ENCODE assay signal across 12 cellular contexts in the genomic region with DNA sequence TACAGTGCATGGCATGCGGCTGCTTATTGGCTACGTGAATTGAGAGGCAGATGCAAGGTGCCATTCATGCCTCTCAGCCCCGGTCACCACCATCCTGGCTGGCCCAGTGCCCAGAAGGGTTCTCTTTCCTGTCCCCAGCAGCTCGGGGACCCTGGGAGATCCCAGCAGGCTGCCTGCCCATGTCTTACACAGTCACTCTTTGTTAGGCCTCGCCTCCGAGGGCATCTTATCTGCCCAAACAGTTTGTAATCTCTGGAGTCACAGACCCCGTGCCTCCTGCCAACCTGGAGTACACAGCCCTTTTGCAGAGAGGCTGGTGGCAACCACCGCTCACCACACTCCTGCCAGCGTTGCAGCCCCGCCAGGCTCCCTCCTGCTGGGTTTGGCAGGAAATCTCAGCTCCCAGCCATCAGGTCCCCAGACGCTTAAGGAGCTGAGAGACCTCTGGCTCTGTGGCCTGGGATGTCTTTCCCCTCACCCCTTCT. TPM values are rescaled to one million over a fixed set of nuclear protein-coding genes. Genes with fewer than 3 reads are reported as not detected.
A peak's percentile ranks its signal among the peaks of the same experiment; 100 is the strongest.
DNase-seq lines count a peak whose midpoint lies in the region; ATAC-seq and TF ChIP-seq lines count a peak whose summit lies in the region.
"Had no signal": no experiment of that assay in that cellular context is flagged by ENCODE, and none has a peak within 500 bp of the region (broad histone marks: within the 10 kb centered on the region; RNA-seq: fewer than 3 reads in every experiment).

No MANE protein-coding gene starts in this region.

- H3K9ac ChIP-seq in Karpas-422 (ENCODE audit: low read length), result no peak overlapping the region

- H2AFZ ChIP-seq in Karpas-422 (ENCODE audit: low read length), result no peak overlapping the region

- CTCF ChIA-PET in CD4-positive, alpha-beta memory T cell (lab: Charles Lee; ENCODE audit: partially characterized antibody), result interaction anchor here (1.3 kb wide), 1 partner anchor 150 kb away, joined by 3 read pairs; a partner anchor contains a TSS
- CTCF ChIA-PET in WTC11 (lab: Charles Lee), result interaction anchor here (1.0 to 2.2 kb wide), 5 partner anchors 15 to 381 kb away, joined by 3 to 12 read pairs (median 7); a partner anchor contains a TSS
- CTCF ChIA-PET in activated naive CD4-positive, alpha-beta T cell treated with anti-CD3 and anti-CD28 coated beads for 36 hours (lab: Charles Lee), result interaction anchor here (1.0 kb wide), 1 partner anchor 37 kb away, joined by 4 read pairs; no protein-coding TSS in a partner anchor

- peaks cover 28% of the 10 kb centered on the region for H3K36me3 ChIP-seq in CD4-positive, alpha-beta memory T cell (ENCODE audit: insufficient read depth, low read length)
- H3K36me3 ChIP-seq in Karpas-422 (ENCODE audit: insufficient read depth, low read length), result peaks cover 11% of the 10 kb centered on the region

- POLR2A ChIA-PET in CD4-positive, alpha-beta memory T cell (lab: Charles Lee; ENCODE audit: partially characterized antibody), result no interaction called here
- POLR2A ChIA-PET in WTC11 (lab: Charles Lee), result interaction anchor here (1.3 kb wide), 1 partner anchor 13 kb away, joined by 4 read pairs; no protein-coding TSS in a partner anchor

- no peak for TF ChIP-seq POLR2A in GM18505 (IDR thresholded peaks at IDR 0.05; ENCODE audit: borderline replicate concordance, extremely low read depth, insufficient read depth, insufficient read length)

- no peaks in the 10 kb centered on the region for H3K9me3 Mint-ChIP-seq in CD4-positive, alpha-beta memory T cell
- no peaks in the 10 kb centered on the region for H3K9me3 Mint-ChIP-seq in WTC11
- H3K9me3 Mint-ChIP-seq in activated naive CD4-positive, alpha-beta T cell treated with anti-CD3 and anti-CD28 coated beads for 36 hours, result no peaks in the 10 kb centered on the region
- H3K9me3 Mint-ChIP-seq: mesothelial cell of epicardium had no signal

- no peaks in the 10 kb centered on the region for H3K79me2 ChIP-seq in Karpas-422 (ENCODE audit: low read length)

- H3K27ac ChIP-seq in CD4-positive, alpha-beta memory T cell (ENCODE audit: low read depth, low read length), result no peak overlapping the region
- H3K27ac ChIP-seq in Karpas-422 (ENCODE audit: low read length), result no peak overlapping the region

- H3K4me3 ChIP-seq in CD4-positive, alpha-beta memory T cell (ENCODE audit: low read length in 2 of 2), result no peak overlapping the region
- no peak overlapping the region for H3K4me3 ChIP-seq in Karpas-422 (ENCODE audit: low read length)
- H3K4me3 ChIP-seq: HAP-1 had no signal

- H3K27me3 Mint-ChIP-seq in CD4-positive, alpha-beta memory T cell, result no peaks in the 10 kb centered on the region
- H3K27me3 Mint-ChIP-seq in WTC11 (ENCODE audit: low read depth), result no peaks in the 10 kb centered on the region
- no peaks in the 10 kb centered on the region for H3K27me3 Mint-ChIP-seq in activated naive CD4-positive, alpha-beta T cell treated with anti-CD3 and anti-CD28 coated beads for 36 hours (ENCODE audit: low read depth)

- TF ChIP-seq CTCF in WTC11 (IDR thresholded peaks at IDR 0.05), result no peak

- H3K4me1 Mint-ChIP-seq in CD4-positive, alpha-beta memory T cell, result peaks cover 0 to 13% (median 9%) of the 10 kb centered on the region in 4 donors
- peaks cover 16% of the 10 kb centered on the region for H3K4me1 Mint-ChIP-seq in WTC11
- H3K4me1 Mint-ChIP-seq in activated naive CD4-positive, alpha-beta T cell treated with anti-CD3 and anti-CD28 coated beads for 36 hours (ENCODE audit: low read depth), result no peaks in the 10 kb centered on the region
- H3K4me1 Mint-ChIP-seq: mesothelial cell of epicardium had no signal

- intact Hi-C loops in CD4-positive, alpha-beta memory T cell (cut with micrococcal nuclease), result no loop called here
- intact Hi-C loops in activated naive CD4-positive, alpha-beta T cell treated with anti-CD3 and anti-CD28 coated beads for 36 hours (cut with micrococcal nuclease), result loop anchor here (5.0 kb wide), 1 partner anchor 33 kb away; a partner anchor contains a TSS

- H3K4me2 ChIP-seq in Karpas-422 (ENCODE audit: low read depth, low read length, poor library complexity, severe bottlenecking), result no peak overlapping the region

- no peaks in the 10 kb centered on the region for H3K9me2 ChIP-seq in Karpas-422 (replicated peaks; ENCODE audit: insufficient read depth, low read length)

- H3K27ac Mint-ChIP-seq in CD4-positive, alpha-beta memory T cell, result peak overlapping the region in 4 of 7 donors; percentile 19 to 72 (median 51)
- peak overlapping the region; percentile 65; the same call in 1 of the 2 replicates for H3K27ac Mint-ChIP-seq in WTC11
- no peak overlapping the region for H3K27ac Mint-ChIP-seq in activated naive CD4-positive, alpha-beta T cell treated with anti-CD3 and anti-CD28 coated beads for 36 hours
- H3K27ac Mint-ChIP-seq: mesothelial cell of epicardium had no signal

- H3K4me3 Mint-ChIP-seq in CD4-positive, alpha-beta memory T cell, result no peak overlapping the region
- no peak overlapping the region for H3K4me3 Mint-ChIP-seq in WTC11
- no peak overlapping the region for H3K4me3 Mint-ChIP-seq in activated naive CD4-positive, alpha-beta T cell treated with anti-CD3 and anti-CD28 coated beads for 36 hours
- H3K4me3 Mint-ChIP-seq: mesothelial cell of epicardium had no signal

- ATAC-seq in WTC11 (no peak; the same call in 1 of the 2 replicates), GM18505 (IDR thresholded peaks at IDR 0.05; ENCODE audit: unreplicated experiment) (no peak), GM18519 (IDR thresholded peaks at IDR 0.05; ENCODE audit: low FRiP score, unreplicated experiment) (no peak)

- H3K27me3 ChIP-seq in CD4-positive, alpha-beta memory T cell (ENCODE audit: insufficient read depth, low read length), result no peaks in the 10 kb centered on the region
- no peaks in the 10 kb centered on the region for H3K27me3 ChIP-seq in Karpas-422 (ENCODE audit: low read length)

- peaks cover 17 to 48% of the 10 kb centered on the region in 2 donors for H3K36me3 Mint-ChIP-seq in CD4-positive, alpha-beta memory T cell
- H3K36me3 Mint-ChIP-seq in WTC11, result peaks cover 24% of the 10 kb centered on the region
- peaks cover 15% of the 10 kb centered on the region for H3K36me3 Mint-ChIP-seq in activated naive CD4-positive, alpha-beta T cell treated with anti-CD3 and anti-CD28 coated beads for 36 hours (ENCODE audit: low read depth)

- no peaks in the 10 kb centered on the region for H4K20me1 ChIP-seq in Karpas-422 (ENCODE audit: insufficient read depth, low read depth, low read length)

- no peak for DNase-seq in CD4-positive, alpha-beta memory T cell
- DNase-seq in NCI-H1105 (lab: John Stamatoyannopoulos, UW), result peak; percentile 73
- DNase-seq in WTC11 (ENCODE audit: low spot score), result no peak
- peak; percentile 51 for DNase-seq in myocyte (ENCODE audit: low read depth)
- no peak for DNase-seq in Karpas-422
- DNase-seq in activated naive CD4-positive, alpha-beta T cell treated with anti-CD3 and anti-CD28 coated beads for 36 hours, result no peak
- DNase-seq: activated CD4-positive, alpha-beta T cell treated with anti-CD3 and anti-CD28 coated beads for 4 hours; GDM1 had no signal

- H3K4me1 ChIP-seq in CD4-positive, alpha-beta memory T cell (ENCODE audit: insufficient read depth, low read length), result no peaks in the 10 kb centered on the region
- no peaks in the 10 kb centered on the region for H3K4me1 ChIP-seq in Karpas-422 (ENCODE audit: low read length)
- H3K4me1 ChIP-seq: HAP-1 had no signal

- no peaks in the 10 kb centered on the region for H3K9me3 ChIP-seq in CD4-positive, alpha-beta memory T cell (ENCODE audit: control insufficient read depth in 1 of 2, low read length in 2 of 2)
- no peaks in the 10 kb centered on the region for H3K9me3 ChIP-seq in Karpas-422 (ENCODE audit: low read length)
- H3K9me3 ChIP-seq: HAP-1 had no signal

TF ChIP-seq in WTC11, 78 proteins besides CTCF, POLR2A, EP300 and RAD21 (continues in another document):
- no peak for TF ChIP-seq GABPB1 (CRISPR knock-in tag; IDR thresholded peaks at IDR 0.05)

RNA-seq across cellular contexts. Expression of a gene that starts 7.0 kb away (rescaled TPM):
- total RNA-seq in CD4-positive, alpha-beta memory T cell, result 10 to 100 TPM; 58.1 to 62.7 TPM
- under 1 TPM in 1 of 2 donors, not detected in 1; 0.53 TPM for polyA plus RNA-seq in CD4-positive, alpha-beta memory T cell
- total RNA-seq in WTC11 (2021) (27.5 to 34.9 TPM (median 34.4 TPM) in 3 replicates), myocyte (611 and 777 TPM in 2 replicates)
- polyA plus RNA-seq in myocyte (2012), result 432 TPM
- 1.0 and 32.6 TPM in 2 replicates for total RNA-seq in Karpas-422 (2014; rRNA removed; shearing (Covaris generic); ENCODE audit: low replicate concordance)
- total RNA-seq in activated naive CD4-positive, alpha-beta T cell treated with anti-CD3 and anti-CD28 coated beads for 36 hours, result 10 to 100 TPM; 11.8 to 11.9 TPM

RNA-seq across cellular contexts. Expression of a gene that starts 14.9 kb away (rescaled TPM):
- total RNA-seq in CD4-positive, alpha-beta memory T cell, result 100 to 1,000 TPM; 125 to 127 TPM
- polyA plus RNA-seq in CD4-positive, alpha-beta memory T cell, result 10 to 100 TPM; 45.2 to 45.6 TPM
- total RNA-seq in WTC11 (2021) (45.1 to 47.5 TPM (median 45.3 TPM) in 3 replicates), myocyte (111 and 121 TPM in 2 replicates)
- 98.1 TPM for polyA plus RNA-seq in myocyte (2012)
- 21.7 and 55.7 TPM in 2 replicates for total RNA-seq in Karpas-422 (2014; rRNA removed; shearing (Covaris generic); ENCODE audit: low replicate concordance)
- 10 to 100 TPM; 28.7 to 29.1 TPM for total RNA-seq in activated naive CD4-positive, alpha-beta T cell treated with anti-CD3 and anti-CD28 coated beads for 36 hours

RNA-seq across cellular contexts. Expression of a gene that starts 30.0 kb away (rescaled TPM):
- 10 to 100 TPM; 13.7 to 13.8 TPM for total RNA-seq in CD4-positive, alpha-beta memory T cell
- 1 to 10 TPM; 2.0 to 4.2 TPM for polyA plus RNA-seq in CD4-positive, alpha-beta memory T cell
- 3.7 to 4.4 TPM (median 4.2 TPM) in 3 replicates for total RNA-seq in WTC11 (2021)
- total RNA-seq in myocyte, result 10.5 and 12.5 TPM in 2 replicates
- polyA plus RNA-seq in myocyte (2012), result 57.1 TPM
- total RNA-seq in Karpas-422 (2014; rRNA removed; shearing (Covaris generic); ENCODE audit: low replicate concordance), result not detected in 2 replicates
- total RNA-seq in activated naive CD4-positive, alpha-beta T cell treated with anti-CD3 and anti-CD28 coated beads for 36 hours, result 10 to 100 TPM; 10.5 to 11.6 TPM

RNA-seq across cellular contexts. Expression of a gene that starts 32.4 kb away (rescaled TPM):
- 10 to 100 TPM; 35.7 to 38.1 TPM for total RNA-seq in CD4-positive, alpha-beta memory T cell
- polyA plus RNA-seq in CD4-positive, alpha-beta memory T cell, result 10 to 100 TPM; 10.2 to 18.5 TPM
- total RNA-seq in WTC11 (2021) (25.1 to 25.7 TPM (median 25.4 TPM) in 3 replicates), myocyte (114 and 195 TPM in 2 replicates)
- 32.8 TPM for polyA plus RNA-seq in myocyte (2012)
- 23.5 and 41.6 TPM in 2 replicates for total RNA-seq in Karpas-422 (2014; rRNA removed; shearing (Covaris generic); ENCODE audit: low replicate concordance)
- total RNA-seq in activated naive CD4-positive, alpha-beta T cell treated with anti-CD3 and anti-CD28 coated beads for 36 hours, result 10 to 100 TPM; 22.3 to 24.6 TPM

RNA-seq across cellular contexts. Expression of a gene that starts 46.1 kb away (rescaled TPM):
- 1 to 10 TPM in 1 of 2 experiments, under 1 TPM in 1; 0.72 to 1.8 TPM for total RNA-seq in CD4-positive, alpha-beta memory T cell
- polyA plus RNA-seq in CD4-positive, alpha-beta memory T cell, result under 1 TPM; 0.26 to 0.79 TPM
- total RNA-seq in WTC11 (2021) (15.8 to 20.2 TPM (median 16.8 TPM) in 3 replicates), myocyte (0.36 and 1.5 TPM in 2 replicates)
- 0.87 TPM for polyA plus RNA-seq in myocyte (2012)
- 2.7 and 3.1 TPM in 2 replicates for total RNA-seq in Karpas-422 (2014; rRNA removed; shearing (Covaris generic); ENCODE audit: low replicate concordance)
- total RNA-seq in activated naive CD4-positive, alpha-beta T cell treated with anti-CD3 and anti-CD28 coated beads for 36 hours, result 1 to 10 TPM; 1.1 to 1.8 TPM

Comparison
In these comparisons a context has a peak if more than half of its experiments do, and no peak if none do; other contexts are left out.
1. DNase-seq: peak in NCI-H1105 (single experiment) and myocyte (single experiment); none in CD4-positive, alpha-beta memory T cell (0 of 5), WTC11 (single experiment), Karpas-422 (single experiment) and activated naive CD4-positive, alpha-beta T cell treated with anti-CD3 and anti-CD28 coated beads for 36 hours (single experiment).